Comparison of ENCODE assay signal across 8 cellular contexts in genomic region chr1:28258628-28259251, GRCh38. TPM values are rescaled to one million over a fixed set of nuclear protein-coding genes. Genes with fewer than 3 reads are reported as not detected.
DNase-seq lines count a peak whose midpoint lies in the region; ATAC-seq and TF ChIP-seq lines count a peak whose summit lies in the region.

No MANE protein-coding gene starts in this region.

- ATAC-seq in HCT116 (no peak), lower lobe of right lung (no peak), GM18907 (IDR thresholded peaks at IDR 0.05; ENCODE audit: unreplicated experiment) (no peak), HG02970 (IDR thresholded peaks at IDR 0.05; ENCODE audit: low FRiP score, unreplicated experiment) (no peak), GM21576 (IDR thresholded peaks at IDR 0.05; ENCODE audit: unreplicated experiment) (no peak)
- ATAC-seq in activated naive CD8-positive, alpha-beta T cell treated with anti-CD3 and anti-CD28 coated beads, Interleukin-2, amount 10 ng/mL, durations not matched to agents 7 days and 5 days (ENCODE audit: low read depth): no peak

- H3K27me3 Mint-ChIP-seq in activated naive CD8-positive, alpha-beta T cell treated with anti-CD3 and anti-CD28 coated beads, Interleukin-2, amount 10 ng/mL, durations not matched to agents 7 days and 5 days: no peaks in the 10 kb centered on the region

- peak overlapping the region; percentile 79 for H3K4me3 Mint-ChIP-seq in activated naive CD8-positive, alpha-beta T cell treated with anti-CD3 and anti-CD28 coated beads, Interleukin-2, amount 10 ng/mL, durations not matched to agents 7 days and 5 days

- no peaks in the 10 kb centered on the region for H3K9me2 ChIP-seq in HCT116 (ENCODE audit: insufficient read depth)

- TF ChIP-seq RAD21 in HCT116 (IDR thresholded peaks at IDR 0.05; ENCODE audit: low read depth): no peak

- peak overlapping the region; percentile 95 for H3K4me2 ChIP-seq in HCT116 (ENCODE audit: low read length)

- peak overlapping the region; percentile 98 for H3K27ac Mint-ChIP-seq in activated naive CD8-positive, alpha-beta T cell treated with anti-CD3 and anti-CD28 coated beads, Interleukin-2, amount 10 ng/mL, durations not matched to agents 7 days and 5 days

- peak overlapping the region; percentile 97 for H2AFZ ChIP-seq in HCT116 (ENCODE audit: low read depth, low read length, poor library complexity, severe bottlenecking)

- TSS peak; percentile 96 for BruUV-seq in HCT116 (replicated peaks; lab: Mats Ljungman, UMichigan)

- H3K9me3 ChIP-seq in HCT116 (ENCODE audit: control insufficient read depth in 1 of 2, insufficient read depth in 1 of 2, low read depth in 1 of 2, low read length in 2 of 2): no peaks in the 10 kb centered on the region
- no peaks in the 10 kb centered on the region for H3K9me3 ChIP-seq in lower lobe of right lung

- TF ChIP-seq POLR2A in HCT116 (IDR thresholded peaks at IDR 0.05; ENCODE audit: borderline replicate concordance, extremely low read depth, insufficient read depth, insufficient read length): no peak

- H3K9me3 Mint-ChIP-seq in activated naive CD8-positive, alpha-beta T cell treated with anti-CD3 and anti-CD28 coated beads, Interleukin-2, amount 10 ng/mL, durations not matched to agents 7 days and 5 days: no peaks in the 10 kb centered on the region

- peaks cover 12 to 21% of the 10 kb centered on the region in 2 experiments for H3K4me1 ChIP-seq in HCT116 (ENCODE audit: control insufficient read depth in 1 of 2, insufficient read depth in 2 of 2, low read length in 2 of 2)
- peaks cover 44% of the 10 kb centered on the region for H3K4me1 ChIP-seq in lower lobe of right lung

- peaks cover 3% of the 10 kb centered on the region for H3K36me3 Mint-ChIP-seq in activated naive CD8-positive, alpha-beta T cell treated with anti-CD3 and anti-CD28 coated beads, Interleukin-2, amount 10 ng/mL, durations not matched to agents 7 days and 5 days

- CTCF ChIA-PET in HCT116 (lab: Charles Lee): interaction anchor here (1.1 to 4.1 kb wide), 2 partner anchors 10 to 23 kb away, joined by 4 to 26 read pairs; partner anchors contain the start of gene ATP5IF1

- no peaks in the 10 kb centered on the region for H3K27me3 ChIP-seq in HCT116 (ENCODE audit: insufficient read depth, low read length)
- no peaks in the 10 kb centered on the region for H3K27me3 ChIP-seq in lower lobe of right lung (ENCODE audit: low read depth)

- DNase-seq in HCT116 (ENCODE audit: low read depth, low spot score) (no peak), lower lobe of right lung (no peak), NCI-H1417 treated with DMSO at 0.1 percent for 48 hours (lab: John Stamatoyannopoulos, UW) (no peak)
- DNase-seq in activated naive CD8-positive, alpha-beta T cell treated with anti-CD3 and anti-CD28 coated beads, Interleukin-2, amount 10 ng/mL, durations not matched to agents 7 days and 5 days: no peak

- peak overlapping the region; percentile 19 to 91 for H3K4me3 ChIP-seq in HCT116 (replicated peaks in 1 of 2; ENCODE audit: low read depth in 1 of 2, low read length in 2 of 2)
- H3K4me3 ChIP-seq in lower lobe of right lung: peak overlapping the region; percentile 93

- H3K79me2 ChIP-seq in HCT116 (ENCODE audit: insufficient read depth, low read length): peaks cover 38% of the 10 kb centered on the region

- POLR2A ChIA-PET in HCT116 (lab: Charles Lee): interaction anchor here (0.7 to 3.4 kb wide), 9 partner anchors 8 to 533 kb away, joined by 3 to 45 read pairs (median 5); partner anchors contain the start of genes ATP5IF1, FAM76A, MED18 and PHACTR4
- POLR2A ChIA-PET in activated naive CD8-positive, alpha-beta T cell treated with anti-CD3 and anti-CD28 coated beads, Interleukin-2, amount 10 ng/mL, durations not matched to agents 7 days and 5 days (lab: Charles Lee): interaction anchor here (0.8 to 7.1 kb wide), 12 partner anchors 11 to 384 kb away, joined by 3 to 122 read pairs (median 6); partner anchors contain the start of genes ATP5IF1, MED18, PHACTR4 and TAF12

- H3K36me3 ChIP-seq in HCT116 (ENCODE audit: control insufficient read depth in 1 of 2, insufficient read depth in 2 of 2, low read length in 2 of 2) (no peaks in the 10 kb centered on the region), lower lobe of right lung (no peaks in the 10 kb centered on the region)

- TF ChIP-seq CTCF in 22Rv1 (IDR thresholded peaks at IDR 0.05) (no peak), HCT116 (IDR thresholded peaks at IDR 0.05 in 2 of 3, conservative IDR thresholded peaks at IDR 0.05 in 1 of 3; ENCODE audit: borderline replicate concordance in 1 of 3, insufficient read depth in 1 of 3, low read depth in 2 of 3, low read length in 2 of 3) (no peak), lower lobe of right lung (IDR thresholded peaks at IDR 0.05) (no peak)

- H3K27ac ChIP-seq in 22Rv1 (peak overlapping the region; percentile 72), HCT116 (ENCODE audit: low read depth, low read length) (peak overlapping the region; percentile 6; the same call in 1 of the 2 replicates), lower lobe of right lung (peak overlapping the region; percentile 86)

- intact Hi-C loops in HCT116 (cut with micrococcal nuclease): no loop called here
- intact Hi-C loops in lower lobe of right lung (cut with DNase I): no loop called here

- H3K9ac ChIP-seq in HCT116 (ENCODE audit: low read length): peak overlapping the region; percentile 35; the same call in 1 of the 2 replicates

- H4K20me1 ChIP-seq in HCT116 (ENCODE audit: insufficient read depth): no peaks in the 10 kb centered on the region

- peaks cover 32% of the 10 kb centered on the region for H3K4me1 Mint-ChIP-seq in activated naive CD8-positive, alpha-beta T cell treated with anti-CD3 and anti-CD28 coated beads, Interleukin-2, amount 10 ng/mL, durations not matched to agents 7 days and 5 days

- RAD21 ChIA-PET in HCT116 (lab: Charles Lee; ENCODE audit: low non-redundant PET in 1 of 2, low total read pairs in 2 of 2, uncharacterized antibody in 2 of 2, unreplicated experiment in 2 of 2): no interaction called here

TF ChIP-seq in HCT116, 20 proteins besides CTCF, POLR2A, EP300 and RAD21:
- TF ChIP-seq YY1 (IDR thresholded peaks at IDR 0.05; ENCODE audit: extremely low read depth, insufficient replicate concordance, low read depth, low read length) (no peak), EZH2 (IDR thresholded peaks at IDR 0.05) (no peak), EZH2phosphoT487 (IDR thresholded peaks at IDR 0.05; ENCODE audit: borderline replicate concordance) (no peak), REST (IDR thresholded peaks at IDR 0.05; ENCODE audit: low read depth) (no peak), ZFX (IDR thresholded peaks at IDR 0.05) (0 out of 2 replicates have a peak, but pooled peaks have one; percentile 19)
- TF ChIP-seq, protein P1, sequence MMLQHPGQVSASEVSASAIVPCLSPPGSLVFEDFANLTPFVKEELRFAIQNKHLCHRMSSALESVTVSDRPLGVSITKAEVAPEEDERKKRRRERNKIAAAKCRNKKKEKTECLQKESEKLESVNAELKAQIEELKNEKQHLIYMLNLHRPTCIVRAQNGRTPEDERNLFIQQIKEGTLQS (IDR thresholded peaks at IDR 0.05): no peak

RNA-seq across cellular contexts. Expression of gene SESN2, which starts 0.6 kb away (rescaled TPM):
- total RNA-seq in HCT116 (2021; ENCODE audit: unreplicated experiment) (36.8 TPM), lower lobe of right lung (13.1 TPM)
- 63.5 and 66.8 TPM in 2 replicates for polyA plus RNA-seq in HCT116 (2012)
- total RNA-seq in activated naive CD8-positive, alpha-beta T cell treated with anti-CD3 and anti-CD28 coated beads, Interleukin-2, amount 10 ng/mL, durations not matched to agents 7 days and 5 days: 10 to 100 TPM; 14.6 to 16.0 TPM

RNA-seq across cellular contexts. Expression of gene ATP5IF1, which starts 22.8 kb away (rescaled TPM):
- 169 TPM for total RNA-seq in HCT116 (2021; ENCODE audit: unreplicated experiment)
- polyA plus RNA-seq in HCT116 (2012): 203 and 288 TPM in 2 replicates
- total RNA-seq in activated naive CD8-positive, alpha-beta T cell treated with anti-CD3 and anti-CD28 coated beads, Interleukin-2, amount 10 ng/mL, durations not matched to agents 7 days and 5 days: 100 to 1,000 TPM; 209 to 222 TPM
- 109 TPM for total RNA-seq in lower lobe of right lung

RNA-seq across cellular contexts. Expression of gene DNAJC8, which starts 25.9 kb away (rescaled TPM):
- total RNA-seq in HCT116 (2021; ENCODE audit: unreplicated experiment) (102 TPM), lower lobe of right lung (68.9 TPM)
- polyA plus RNA-seq in HCT116 (2012): 45.3 and 60.6 TPM in 2 replicates
- 100 to 1,000 TPM; 106 TPM for total RNA-seq in activated naive CD8-positive, alpha-beta T cell treated with anti-CD3 and anti-CD28 coated beads, Interleukin-2, amount 10 ng/mL, durations not matched to agents 7 days and 5 days

Comparison
In these comparisons a context has a peak if more than half of its experiments do, and no peak if none do; other contexts are left out.
1. H3K27ac ChIP-seq: peak in every context shown above with its lines; median percentile 86 in lower lobe of right lung; 72 in 22Rv1; 6 in HCT116.